In the genomic region with DNA sequence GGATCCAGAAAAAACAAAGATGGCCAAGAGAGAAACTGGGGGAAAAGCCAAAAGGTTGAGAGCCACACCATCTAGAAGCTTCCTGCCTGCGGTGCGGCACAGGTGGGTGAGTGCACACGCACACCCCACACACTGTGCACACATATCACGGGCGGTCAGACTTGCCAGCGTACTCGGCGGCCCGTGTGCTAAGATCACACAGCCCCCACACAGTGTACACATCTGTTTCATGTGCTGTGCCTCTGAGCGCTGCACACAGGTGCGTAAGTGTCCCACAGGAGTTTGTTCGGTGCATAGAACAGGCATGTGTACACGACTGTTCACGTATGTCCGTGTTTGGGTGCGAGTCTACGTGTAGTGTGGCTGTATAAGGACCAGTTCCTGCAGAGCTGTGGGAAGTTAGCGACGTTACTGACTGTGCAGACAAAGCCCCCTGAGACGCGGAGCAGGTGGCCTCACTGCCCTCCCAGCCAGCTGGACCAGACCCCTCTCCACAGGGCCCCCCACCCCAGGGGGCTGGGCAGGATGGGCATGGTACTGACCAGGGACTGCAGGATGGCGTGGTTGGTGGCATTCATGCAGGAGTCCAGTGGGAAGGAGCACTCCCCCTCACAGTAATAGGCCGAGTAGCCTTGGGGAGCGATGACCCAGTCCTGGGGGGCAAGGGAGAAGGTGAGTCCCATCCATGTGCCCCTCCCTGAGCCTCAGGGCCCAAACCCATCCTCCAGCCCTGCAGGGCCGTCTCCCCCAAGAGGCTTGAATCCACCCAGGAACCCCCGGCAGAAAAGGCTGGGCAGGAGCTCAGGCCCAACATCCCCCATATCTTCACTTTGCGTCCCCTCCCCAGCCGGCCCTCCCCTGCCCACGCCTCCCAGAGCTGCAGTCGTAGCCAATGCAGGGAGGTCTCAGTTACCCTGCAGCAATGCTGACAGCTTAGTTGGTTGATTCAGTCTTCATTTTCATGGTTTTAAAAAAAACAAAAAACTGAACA, we compare ENCODE assay signal across 23 cellular contexts. TPM values are rescaled to one million over a fixed set of nuclear protein-coding genes. Genes with fewer than 3 reads are reported as not detected.
DNase-seq lines count a peak whose midpoint lies in the region; ATAC-seq, FAIRE-seq and TF ChIP-seq lines count a peak whose summit lies in the region.
"Had no signal": no experiment of that assay in that cellular context is flagged by ENCODE, and none has a peak within 500 bp of the region (broad histone marks: within the 10 kb centered on the region; RNA-seq: fewer than 3 reads in every experiment).

No MANE protein-coding gene starts in this region.

- H3K4me3 Mint-ChIP-seq in activated naive CD4-positive, alpha-beta T cell treated with anti-CD3 and anti-CD28 coated beads, Interleukin-2, amount 10 ng/mL, durations not matched to agents 7 days and 5 days, result no peak overlapping the region
- H3K4me3 Mint-ChIP-seq: CD14-positive monocyte; CD4-positive, alpha-beta memory T cell; IgD-negative memory B cell had no signal

- H3K36me3 ChIP-seq in kidney (ENCODE audit: control insufficient read depth in 1 of 2, insufficient read depth in 2 of 2, low read length in 2 of 2) (peaks cover 0 to 4% of the 10 kb centered on the region in 2 donors), smooth muscle cell (ENCODE audit: low read depth) (no peaks in the 10 kb centered on the region)

- peak overlapping the region; percentile 19 for H3K27ac Mint-ChIP-seq in activated naive CD4-positive, alpha-beta T cell treated with anti-CD3 and anti-CD28 coated beads, Interleukin-2, amount 10 ng/mL, durations not matched to agents 7 days and 5 days
- H3K27ac Mint-ChIP-seq: CD4-positive, alpha-beta memory T cell had no signal

- H3K36me3 Mint-ChIP-seq in activated naive CD4-positive, alpha-beta T cell treated with anti-CD3 and anti-CD28 coated beads, Interleukin-2, amount 10 ng/mL, durations not matched to agents 7 days and 5 days, result peaks cover 4% of the 10 kb centered on the region

- no peaks in the 10 kb centered on the region for H4K20me1 ChIP-seq in smooth muscle cell (ENCODE audit: low read depth)
- H4K20me1 ChIP-seq: BLaER1 had no signal

- no peaks in the 10 kb centered on the region for H3K27me3 ChIP-seq in smooth muscle cell (ENCODE audit: low read depth)
- H3K27me3 ChIP-seq: BLaER1 had no signal

- no peak for ATAC-seq in HG02610 (IDR thresholded peaks at IDR 0.05; ENCODE audit: unreplicated experiment)

- no peaks in the 10 kb centered on the region for H3F3A ChIP-seq in smooth muscle cell (ENCODE audit: low read depth)

- H3K4me1 Mint-ChIP-seq in activated naive CD4-positive, alpha-beta T cell treated with anti-CD3 and anti-CD28 coated beads, Interleukin-2, amount 10 ng/mL, durations not matched to agents 7 days and 5 days, result no peaks in the 10 kb centered on the region
- H3K4me1 Mint-ChIP-seq: CD14-positive monocyte; CD4-positive, alpha-beta memory T cell; IgD-negative memory B cell had no signal

- no peaks in the 10 kb centered on the region for H3K79me2 ChIP-seq in smooth muscle cell (ENCODE audit: low read depth)

- no peak overlapping the region for H2AFZ ChIP-seq in smooth muscle cell (ENCODE audit: low read depth)
- H2AFZ ChIP-seq: GM23248 had no signal

- WGBS in smooth muscle cell (ENCODE audit: low lambda C conversion rate), result 95% methylated on average over 23 of the region's 30 CpGs

- H3K27me3 Mint-ChIP-seq in activated naive CD4-positive, alpha-beta T cell treated with anti-CD3 and anti-CD28 coated beads, Interleukin-2, amount 10 ng/mL, durations not matched to agents 7 days and 5 days, result no peaks in the 10 kb centered on the region
- H3K27me3 Mint-ChIP-seq: CD4-positive, alpha-beta memory T cell; IgD-negative memory B cell had no signal

- intact Hi-C loops in kidney (cut with DNase I), result no loop called here
- intact Hi-C loops in posterior vena cava (cut with DNase I), result no loop called here

- no peak overlapping the region for H3K4me2 ChIP-seq in smooth muscle cell
- H3K4me2 ChIP-seq: A549, BLaER1 had no signal

- H3K9me3 ChIP-seq in kidney (ENCODE audit: control insufficient read depth in 1 of 2, low read length in 2 of 2) (no peaks in the 10 kb centered on the region), smooth muscle cell (replicated peaks; ENCODE audit: low read depth) (no peaks in the 10 kb centered on the region)
- H3K9me3 ChIP-seq: A549, BLaER1, HAP-1 had no signal

- DNase-seq in activated naive CD4-positive, alpha-beta T cell treated with anti-CD3 and anti-CD28 coated beads, Interleukin-2, amount 10 ng/mL, durations not matched to agents 7 days and 5 days, result no peak
- DNase-seq in activated naive CD4-positive, alpha-beta T cell treated with Interleukin-2 at 50 U/mL for 16 hours, result no peak
- DNase-seq in kidney (peak; percentile 75), posterior vena cava (ENCODE audit: low spot score) (peak; percentile 80), germinal center (ENCODE audit: low spot score) (no peak), smooth muscle cell (lab: John Stamatoyannopoulos, UW; ENCODE audit: unreplicated experiment) (no peak)
- DNase-seq: CD4-positive, alpha-beta memory T cell; DMS153; DMS79; GDM1; GM23248; KG1 had no signal

- CTCF ChIA-PET in activated naive CD4-positive, alpha-beta T cell treated with anti-CD3 and anti-CD28 coated beads, Interleukin-2, amount 10 ng/mL, durations not matched to agents 7 days and 5 days (lab: Charles Lee), result no interaction called here

- H3K27ac ChIP-seq in kidney (ENCODE audit: low read depth in 2 of 2, low read length in 2 of 2) (no peak overlapping the region), smooth muscle cell (ENCODE audit: low read depth) (no peak overlapping the region)
- H3K27ac ChIP-seq: 22Rv1, A549, BLaER1, GM23248, HL-60 had no signal

- H3K4me1 ChIP-seq in kidney (ENCODE audit: control insufficient read depth in 1 of 2, insufficient read depth in 1 of 2, low read depth in 1 of 2, low read length in 2 of 2), result no peaks in the 10 kb centered on the region
- H3K4me1 ChIP-seq in smooth muscle cell (ENCODE audit: low read depth), result no peaks in the 10 kb centered on the region
- H3K4me1 ChIP-seq: A549, BLaER1, HAP-1 had no signal

- TF ChIP-seq CTCF in kidney (IDR thresholded peaks at IDR 0.05; ENCODE audit: borderline replicate concordance, extremely low read depth, insufficient read depth) (no peak), smooth muscle cell (IDR thresholded peaks at IDR 0.05; ENCODE audit: borderline replicate concordance, insufficient read depth, poor library complexity, severe bottlenecking) (no peak)

- H3K9ac ChIP-seq in kidney (ENCODE audit: low read length in 2 of 2), result no peak overlapping the region
- H3K9ac ChIP-seq in smooth muscle cell (ENCODE audit: low read depth), result no peak overlapping the region
- H3K9ac ChIP-seq: BLaER1, GM23248 had no signal

- no peaks in the 10 kb centered on the region for H3K9me3 Mint-ChIP-seq in activated naive CD4-positive, alpha-beta T cell treated with anti-CD3 and anti-CD28 coated beads, Interleukin-2, amount 10 ng/mL, durations not matched to agents 7 days and 5 days
- H3K9me3 Mint-ChIP-seq: CD14-positive monocyte; CD4-positive, alpha-beta memory T cell; IgD-negative memory B cell had no signal

- no peak overlapping the region for H3K4me3 ChIP-seq in kidney (ENCODE audit: low read length in 2 of 2)
- no peak overlapping the region for H3K4me3 ChIP-seq in smooth muscle cell
- H3K4me3 ChIP-seq: A549, BLaER1, GM23248, HAP-1 had no signal

- FAIRE-seq in kidney (lab: Jason Lieb, UNC), result no peak
- FAIRE-seq: A549, GM19239 had no signal

RNA-seq across cellular contexts. Expression of gene OXCT2, which starts 8.3 kb away (rescaled TPM):
- total RNA-seq in kidney (0.98 TPM), posterior vena cava (1 to 10 TPM; 1.2 to 2.0 TPM), smooth muscle cell (not detected in 2 replicates)
- polyA plus RNA-seq in kidney (ENCODE audit: insufficient read depth, low read depth, low replicate concordance) (0.32 TPM), smooth muscle cell (not detected in 2 replicates)
- total RNA-seq: H4, HT1080 had no signal
- polyA plus RNA-seq: CD4-positive, alpha-beta memory T cell had no signal

RNA-seq across cellular contexts. Expression of gene PPIE, which starts 24.2 kb away (rescaled TPM):
- total RNA-seq in kidney, result 58.6 TPM
- 52.0 TPM for polyA plus RNA-seq in kidney (ENCODE audit: insufficient read depth, low read depth, low replicate concordance)
- 10 to 100 TPM; 29.0 to 45.9 TPM for total RNA-seq in posterior vena cava
- total RNA-seq in smooth muscle cell, result 45.1 and 47.8 TPM in 2 replicates
- 62.0 and 75.9 TPM in 2 replicates for polyA plus RNA-seq in smooth muscle cell

RNA-seq across cellular contexts. Expression of gene BMP8B, which starts 25.8 kb away (rescaled TPM):
- total RNA-seq in kidney, result 4.9 TPM
- 0.34 TPM for polyA plus RNA-seq in kidney (ENCODE audit: insufficient read depth, low read depth, low replicate concordance)
- under 1 TPM; 0.24 to 0.69 TPM for total RNA-seq in posterior vena cava
- total RNA-seq in smooth muscle cell, result 0.27 TPM in 1 of 2 replicates, not detected in the other
- polyA plus RNA-seq in smooth muscle cell, result 0.06 TPM in 1 of 2 replicates, not detected in the other
- total RNA-seq: GM23248, HT1080 had no signal
- polyA plus RNA-seq: GM23248 had no signal

Comparison
In these comparisons a context has a peak if more than half of its experiments do, and no peak if none do; other contexts are left out.
1. DNase-seq: peak in kidney (single experiment) and posterior vena cava (single experiment); none in activated naive CD4-positive, alpha-beta T cell treated with anti-CD3 and anti-CD28 coated beads, Interleukin-2, amount 10 ng/mL, durations not matched to agents 7 days and 5 days (single experiment), activated naive CD4-positive, alpha-beta T cell treated with Interleukin-2 at 50 U/mL for 16 hours (single experiment), germinal center (single experiment) and smooth muscle cell (single experiment).